17 cellular contexts compared by ENCODE assay signal in genomic region chr11:10640308-10640707, GRCh38. TPM values are rescaled to one million over a fixed set of nuclear protein-coding genes. Genes with fewer than 3 reads are reported as not detected.
DNase-seq lines count a peak whose midpoint lies in the region; ATAC-seq and TF ChIP-seq lines count a peak whose summit lies in the region.
"Had no signal": no experiment of that assay in that cellular context is flagged by ENCODE, and none has a peak within 500 bp of the region (broad histone marks: within the 10 kb centered on the region; RNA-seq: fewer than 3 reads in every experiment).

No MANE protein-coding gene starts in this region.

- H3K27ac ChIP-seq in thoracic aorta (peak overlapping the region; percentile 66 to 67), endodermal cell (ENCODE audit: low read depth, low read length) (no peak overlapping the region)
- H3K27ac ChIP-seq: C4-2B had no signal

- H3K9me3 Mint-ChIP-seq in memory B cell (peaks cover 2% of the 10 kb centered on the region), endodermal cell (no peaks in the 10 kb centered on the region)
- H3K9me3 Mint-ChIP-seq: activated CD4-positive, alpha-beta T cell treated with anti-CD3 and anti-CD28 coated beads, Interleukin-2, amount 10 ng/mL, durations not matched to agents 7 days and 5 days; HFFc6 had no signal

- H3K27me3 Mint-ChIP-seq in memory B cell (no peaks in the 10 kb centered on the region), endodermal cell (ENCODE audit: insufficient read depth) (no peaks in the 10 kb centered on the region)
- H3K27me3 Mint-ChIP-seq: activated CD4-positive, alpha-beta T cell treated with anti-CD3 and anti-CD28 coated beads, Interleukin-2, amount 10 ng/mL, durations not matched to agents 7 days and 5 days had no signal

- H3K9me3 ChIP-seq in thoracic aorta (no peaks in the 10 kb centered on the region), endodermal cell (ENCODE audit: control insufficient read depth, low read length) (no peaks in the 10 kb centered on the region)
- H3K9me3 ChIP-seq: pancreas had no signal

- TF ChIP-seq CTCF in thoracic aorta (IDR thresholded peaks at IDR 0.05) (no peak), endodermal cell (conservative IDR thresholded peaks at IDR 0.05) (no peak)

- peaks cover 7% of the 10 kb centered on the region for H3K36me3 ChIP-seq in thoracic aorta
- no peaks in the 10 kb centered on the region for H3K36me3 ChIP-seq in endodermal cell (ENCODE audit: control insufficient read depth, insufficient read depth, low read length)
- H3K36me3 ChIP-seq: pancreas had no signal

- no peak overlapping the region for H3K9ac ChIP-seq in endodermal cell (ENCODE audit: extremely low read depth, low read length, poor library complexity, severe bottlenecking)

- H3K4me3 Mint-ChIP-seq in memory B cell, result peak overlapping the region; percentile 49
- H3K4me3 Mint-ChIP-seq in endodermal cell, result no peak overlapping the region
- H3K4me3 Mint-ChIP-seq: activated CD4-positive, alpha-beta T cell treated with anti-CD3 and anti-CD28 coated beads, Interleukin-2, amount 10 ng/mL, durations not matched to agents 7 days and 5 days; HFFc6; T-helper 17 cell had no signal

- H3K4me1 Mint-ChIP-seq in memory B cell (peaks cover 56% of the 10 kb centered on the region), endodermal cell (no peaks in the 10 kb centered on the region)
- H3K4me1 Mint-ChIP-seq: activated CD4-positive, alpha-beta T cell treated with anti-CD3 and anti-CD28 coated beads, Interleukin-2, amount 10 ng/mL, durations not matched to agents 7 days and 5 days had no signal

- ATAC-seq in memory B cell (ENCODE audit: low read depth) (no peak), thoracic aorta (ENCODE audit: insufficient number of reproducible peaks, low FRiP score, low read depth) (no peak), esophagus mucosa (no peak)
- ATAC-seq: Panc1, T-helper 17 cell had no signal

- peaks cover 6% of the 10 kb centered on the region for H3K36me3 Mint-ChIP-seq in memory B cell
- H3K36me3 Mint-ChIP-seq in endodermal cell (ENCODE audit: low read depth), result no peaks in the 10 kb centered on the region

- WGBS in endodermal cell (ENCODE audit: insufficient coverage in 1 of 2, insufficient read length in 1 of 2), 2 experiments, result 89 to 94% methylated on average over 3 of the region's 3 CpGs

- H3K27ac Mint-ChIP-seq in memory B cell, result peak overlapping the region; percentile 70
- H3K27ac Mint-ChIP-seq in endodermal cell, result no peak overlapping the region
- H3K27ac Mint-ChIP-seq: HFFc6, T-helper 17 cell had no signal

- peak; percentile 26 for DNase-seq in KG1 (lab: John Stamatoyannopoulos, UW)
- peak; percentile 44 for DNase-seq in SKM-1 (lab: John Stamatoyannopoulos, UW; ENCODE audit: unreplicated experiment)
- DNase-seq in memory B cell (ENCODE audit: low spot score in 2 of 2), result no peak
- no peak for DNase-seq in thoracic aorta (ENCODE audit: low spot score)
- no peak for DNase-seq in dedifferentiated amniotic fluid mesenchymal stem cell (ENCODE audit: extremely low spot score)
- DNase-seq in endodermal cell, result no peak
- DNase-seq: activated CD4-positive, alpha-beta T cell treated with anti-CD3 and anti-CD28 coated beads, Interleukin-2, amount 10 ng/mL, durations not matched to agents 7 days and 5 days; activated T-cell treated with anti-CD3 and anti-CD28 coated beads, Interleukin-2, amount 50 U/mL, for 1 hour; HFFc6; NCI-H1048; pancreas; T-helper 17 cell; trophoblast cell had no signal

- H3K27me3 ChIP-seq in thoracic aorta (replicated peaks; ENCODE audit: insufficient read depth) (no peaks in the 10 kb centered on the region), endodermal cell (ENCODE audit: control insufficient read depth, insufficient read depth, low read length, poor library complexity, severe bottlenecking) (no peaks in the 10 kb centered on the region)
- H3K27me3 ChIP-seq: pancreas had no signal

- H3K4me3 ChIP-seq in thoracic aorta (no peak overlapping the region), endodermal cell (ENCODE audit: low read length) (no peak overlapping the region)
- H3K4me3 ChIP-seq: pancreas had no signal

- H3K4me1 ChIP-seq in thoracic aorta (ENCODE audit: control insufficient read depth in 1 of 2, low read depth in 2 of 2) (peaks cover 46 to 88% of the 10 kb centered on the region in 2 donors), endodermal cell (ENCODE audit: control insufficient read depth, insufficient read depth, low read length) (no peaks in the 10 kb centered on the region)
- H3K4me1 ChIP-seq: pancreas had no signal

RNA-seq across cellular contexts. Expression of gene IRAG1, which starts 53.2 kb away (rescaled TPM):
- total RNA-seq in thoracic aorta, result 100 to 1,000 TPM; 281 to 393 TPM
- total RNA-seq in esophagus mucosa, result 3.2 TPM
- 1 to 10 TPM; 4.2 to 7.3 TPM for total RNA-seq in endodermal cell
- polyA plus RNA-seq in endodermal cell (2013, experiment 1 of 2), result 5.6 TPM
- polyA plus RNA-seq in endodermal cell (2013, experiment 2 of 2), result 5.1 TPM
- total RNA-seq: activated CD4-positive, alpha-beta T cell treated with anti-CD3 and anti-CD28 coated beads, Interleukin-2, amount 10 ng/mL, durations not matched to agents 7 days and 5 days; Daoy had no signal

Comparison
In these comparisons a context has a peak if more than half of its experiments do, and no peak if none do; other contexts are left out.
1. DNase-seq: peak in KG1 (single experiment) and SKM-1 (single experiment); none in memory B cell (0 of 2), thoracic aorta (single experiment), dedifferentiated amniotic fluid mesenchymal stem cell (single experiment) and endodermal cell (single experiment).
2. RNA of gene IRAG1, which starts 53.2 kb away (total RNA-seq): 281 to 393 TPM in thoracic aorta; 4.2 to 7.3 TPM in endodermal cell and 3.2 TPM in esophagus mucosa (single experiment); every median in the first group is over 10 times any median in the second.